ENCODE assay signal across 8 cellular contexts in the genomic region with DNA sequence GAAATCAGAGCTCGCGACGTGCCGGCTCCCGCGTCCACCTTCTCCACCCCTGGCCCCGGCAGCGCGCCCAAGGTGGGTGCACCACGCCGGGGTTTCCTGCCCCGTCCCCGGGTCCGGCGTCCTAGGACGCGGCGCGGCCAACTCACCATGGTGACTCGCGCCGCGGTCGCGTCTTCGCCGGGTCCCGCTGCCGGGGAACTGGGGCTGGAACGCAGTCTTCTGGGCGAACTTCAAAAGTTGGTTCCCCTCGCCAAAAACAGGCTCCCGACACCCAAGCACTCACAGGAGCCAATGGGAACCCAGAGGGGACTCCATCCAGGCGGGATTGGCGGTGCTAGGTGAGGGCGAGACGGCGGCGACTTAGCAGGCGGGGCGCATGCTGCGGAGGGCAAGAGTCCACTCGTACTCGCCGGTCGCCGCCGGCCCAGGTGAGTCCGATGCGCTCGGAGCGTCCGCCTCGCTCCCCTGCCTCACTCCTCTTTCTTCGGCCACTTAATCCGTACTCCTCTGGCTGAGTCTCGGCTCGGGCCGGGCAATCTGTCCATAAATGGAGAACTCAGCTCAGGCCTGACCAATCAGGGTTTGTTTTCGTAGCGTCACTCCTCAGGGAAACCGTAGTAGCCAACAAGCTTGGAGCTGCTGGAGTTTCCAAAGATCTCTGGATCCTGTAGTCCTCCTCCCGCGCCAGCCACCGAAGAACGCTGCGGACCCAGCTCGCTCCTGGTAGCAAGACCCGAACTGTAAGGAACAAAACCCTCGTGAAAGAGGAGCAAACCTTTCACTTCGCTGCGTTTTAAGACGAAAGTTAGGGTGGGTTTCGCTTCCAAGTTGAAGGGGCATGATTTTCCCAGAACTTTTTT. TPM values are rescaled to one million over a fixed set of nuclear protein-coding genes. Genes with fewer than 3 reads are reported as not detected.
DNase-seq lines count a peak whose midpoint lies in the region; ATAC-seq, FAIRE-seq and TF ChIP-seq lines count a peak whose summit lies in the region.

Gene MYO1E, minus strand, starts transcription at position 520 of the 860 bp plus-strand sequence. Its CDS starts 371 bp downstream, at position 149.

- H4K20me1 ChIP-seq in keratinocyte (ENCODE audit: control insufficient read depth, extremely low read depth, insufficient read depth, low read length) = no peaks in the 10 kb centered on the region

- H3K9me3 Mint-ChIP-seq in activated CD4-positive, alpha-beta T cell treated with anti-CD3 and anti-CD28 coated beads for 36 hours (ENCODE audit: low read depth) = no peaks in the 10 kb centered on the region

- peak; percentile 47 for DNase-seq in activated CD4-positive, alpha-beta T cell treated with anti-CD3 and anti-CD28 coated beads for 36 hours
- no peak for DNase-seq in activated CD4-positive, alpha-beta T cell treated with anti-CD3 and anti-CD28 coated beads for 1 hour
- DNase-seq in NCI-H146 (lab: John Stamatoyannopoulos, UW) (peak; percentile 91), T1000 (lab: John Stamatoyannopoulos, UW) (peak; percentile 85), coronary artery (ENCODE audit: low spot score) (peak; percentile 96), keratinocyte (ENCODE audit: low read depth, low spot score) (no peak), small intestine (peak; percentile 97)

- no peak for TF ChIP-seq CTCF in coronary artery (IDR thresholded peaks at IDR 0.05)
- TF ChIP-seq CTCF in keratinocyte (optimal IDR thresholded peaks at IDR 0.05 in 1 of 3, IDR thresholded peaks at IDR 0.05 in 1 of 3, conservative IDR thresholded peaks at IDR 0.05 in 1 of 3; ENCODE audit: extremely low read depth in 1 of 3, insufficient read depth in 2 of 3, low read length in 3 of 3) = no peak

- FAIRE-seq in keratinocyte (lab: Jason Lieb, UNC) (peak; percentile 83), small intestine (lab: Jason Lieb, UNC) (no peak)

- dilution Hi-C loops in keratinocyte (cut with MboI; ENCODE audit: extremely low pct_ligation_motif_present, low sequenced_read_pairs) = no loop called here

- H3K4me1 ChIP-seq in keratinocyte (ENCODE audit: control insufficient read depth, extremely low read depth, insufficient read depth, low read length) (peaks cover 37% of the 10 kb centered on the region), small intestine (ENCODE audit: control insufficient read depth in 2 of 2, insufficient read depth in 1 of 2, low read depth in 1 of 2, low read length in 1 of 2) (peaks cover 2 to 4% of the 10 kb centered on the region in 2 donors)

- H3K27ac Mint-ChIP-seq in activated CD4-positive, alpha-beta T cell treated with anti-CD3 and anti-CD28 coated beads for 36 hours = peak within 1 kb of the TSS; percentile 51

- POLR2A ChIA-PET in activated CD4-positive, alpha-beta T cell treated with anti-CD3 and anti-CD28 coated beads for 36 hours (lab: Charles Lee) = no interaction called here

- no peaks in the 10 kb centered on the region for H3K27me3 ChIP-seq in keratinocyte (ENCODE audit: control insufficient read depth, extremely low read depth, insufficient read depth, low read length)
- no peaks in the 10 kb centered on the region for H3K27me3 ChIP-seq in small intestine (ENCODE audit: control insufficient read depth in 2 of 2, insufficient read depth in 2 of 2, low read length in 2 of 2)

- H3K4me3 Mint-ChIP-seq in activated CD4-positive, alpha-beta T cell treated with anti-CD3 and anti-CD28 coated beads for 36 hours = peak within 1 kb of the TSS; percentile 78

- H3K9me3 ChIP-seq in keratinocyte (ENCODE audit: control insufficient read depth, low read depth, low read length) (no peaks in the 10 kb centered on the region), small intestine (ENCODE audit: control insufficient read depth, low read depth) (no peaks in the 10 kb centered on the region)

- no peaks in the 10 kb centered on the region for H3K9me1 ChIP-seq in keratinocyte (ENCODE audit: control insufficient read depth, extremely low read depth, insufficient read depth, low read length)

- ATAC-seq in activated CD4-positive, alpha-beta T cell treated with anti-CD3 and anti-CD28 coated beads for 36 hours = peak; percentile 75
- peak; percentile 46 for ATAC-seq in HG02678 (IDR thresholded peaks at IDR 0.05; ENCODE audit: unreplicated experiment)

- H3K36me3 ChIP-seq in keratinocyte (ENCODE audit: control insufficient read depth in 2 of 2, extremely low read depth in 1 of 2, insufficient read depth in 2 of 2, low read length in 2 of 2) (peaks cover 0 to 3% of the 10 kb centered on the region in 2 experiments), small intestine (ENCODE audit: control insufficient read depth in 2 of 2, insufficient read depth in 2 of 2, low read length in 2 of 2) (no peaks in the 10 kb centered on the region)

- H3K27ac ChIP-seq in coronary artery (peak within 1 kb of the TSS; percentile 90 to 98), keratinocyte (ENCODE audit: control insufficient read depth, insufficient read depth, low read length) (peak within 1 kb of the TSS; percentile 91), small intestine (ENCODE audit: low read depth in 1 of 2, low read length in 1 of 2) (peak within 1 kb of the TSS; percentile 92 to 96)

- peaks cover 47% of the 10 kb centered on the region for H3K27me3 Mint-ChIP-seq in activated CD4-positive, alpha-beta T cell treated with anti-CD3 and anti-CD28 coated beads for 36 hours

- H3K4me3 ChIP-seq in coronary artery (peak within 1 kb of the TSS; percentile 93), keratinocyte (ENCODE audit: control insufficient read depth in 2 of 3, extremely low read depth in 1 of 3, insufficient read depth in 2 of 3, low read depth in 1 of 3, low read length in 3 of 3) (peak within 1 kb of the TSS; percentile 87 to 98 (median 95)), small intestine (ENCODE audit: low read depth in 1 of 2, low read length in 2 of 2) (peak within 1 kb of the TSS; percentile 82 to 96)

- 0 to 1% (median 0%) methylated on average over 71 to 74 of the region's 74 CpGs for WGBS in small intestine, 3 donors

- intact Hi-C loops in activated CD4-positive, alpha-beta T cell treated with anti-CD3 and anti-CD28 coated beads for 36 hours (cut with DNase I, micrococcal nuclease) = loop anchor here (5.0 to 10.0 kb wide), 2 partner anchors 125 to 128 kb away; no protein-coding TSS in a partner anchor

- H3K4me2 ChIP-seq in keratinocyte (ENCODE audit: control insufficient read depth, extremely low read depth, insufficient read depth, low read depth, low read length) = peak within 1 kb of the TSS; percentile 95

- CTCF ChIA-PET in activated CD4-positive, alpha-beta T cell treated with anti-CD3 and anti-CD28 coated beads for 36 hours (lab: Charles Lee) = interaction anchor here (1.5 kb wide), 1 partner anchor 12 kb away, joined by 4 read pairs; no protein-coding TSS in a partner anchor

- H3K36me3 Mint-ChIP-seq in activated CD4-positive, alpha-beta T cell treated with anti-CD3 and anti-CD28 coated beads for 36 hours (ENCODE audit: low read depth) = no peaks in the 10 kb centered on the region

- peaks cover 55% of the 10 kb centered on the region for H3K79me2 ChIP-seq in keratinocyte (ENCODE audit: control insufficient read depth, insufficient read depth, low read length)

- H3K4me1 Mint-ChIP-seq in activated CD4-positive, alpha-beta T cell treated with anti-CD3 and anti-CD28 coated beads for 36 hours = peaks cover 14% of the 10 kb centered on the region

- H3K9ac ChIP-seq in keratinocyte (ENCODE audit: control insufficient read depth, extremely low read depth, insufficient read depth, low read length) = peak within 1 kb of the TSS; percentile 93

- peak within 1 kb of the TSS; percentile 84 for H2AFZ ChIP-seq in keratinocyte (ENCODE audit: control insufficient read depth, low read length)

RNA-seq across cellular contexts. Expression of gene MYO1E, which starts in this region (rescaled TPM):
- 10 to 100 TPM in 1 of 2 experiments, 1 to 10 TPM in 1; 8.0 to 12.6 TPM for total RNA-seq in activated CD4-positive, alpha-beta T cell treated with anti-CD3 and anti-CD28 coated beads for 36 hours
- polyA plus RNA-seq in keratinocyte (74.6 to 213 TPM (median 117 TPM) in 3 replicates), small intestine (100 to 1,000 TPM in 1 of 3 donors, 10 to 100 TPM in 2; 32.3 to 122 (median 85.9) TPM)
- 201 TPM for polyA plus RNA-seq in keratinocyte (2011; ENCODE audit: low read depth)
- polyA plus RNA-seq in keratinocyte (2011; cell fraction: cytosol; rRNA removed) = 63.2 and 176 TPM in 2 replicates
- polyA plus RNA-seq in keratinocyte (2011; cell fraction: nucleus; rRNA removed) = 167 and 242 TPM in 2 replicates
- polyA plus RNA-seq in keratinocyte (2012; ENCODE audit: low replicate concordance) = 112 and 184 TPM in 2 replicates
- polyA minus RNA-seq in keratinocyte = 46.1 to 279 TPM (median 153 TPM) in 3 replicates
- polyA minus RNA-seq in keratinocyte (2011; cell fraction: cytosol; rRNA and poly(A)+ RNA removed) = 218 TPM
- 151 and 398 TPM in 2 replicates for polyA minus RNA-seq in keratinocyte (2011; cell fraction: nucleus; rRNA and poly(A)+ RNA removed)

Comparison
In these comparisons a context has a peak if more than half of its experiments do, and no peak if none do; other contexts are left out.
1. DNase-seq: peak in activated CD4-positive, alpha-beta T cell treated with anti-CD3 and anti-CD28 coated beads for 36 hours (single experiment), NCI-H146 (single experiment), T1000 (single experiment), coronary artery (single experiment) and small intestine (single experiment); none in activated CD4-positive, alpha-beta T cell treated with anti-CD3 and anti-CD28 coated beads for 1 hour (single experiment) and keratinocyte (single experiment).
2. Peak in every context shown above with its lines, with median percentiles within 50 percentile points of each other: H3K27ac ChIP-seq and H3K4me3 ChIP-seq.